8 cellular contexts compared by ENCODE assay signal in the genomic region with DNA sequence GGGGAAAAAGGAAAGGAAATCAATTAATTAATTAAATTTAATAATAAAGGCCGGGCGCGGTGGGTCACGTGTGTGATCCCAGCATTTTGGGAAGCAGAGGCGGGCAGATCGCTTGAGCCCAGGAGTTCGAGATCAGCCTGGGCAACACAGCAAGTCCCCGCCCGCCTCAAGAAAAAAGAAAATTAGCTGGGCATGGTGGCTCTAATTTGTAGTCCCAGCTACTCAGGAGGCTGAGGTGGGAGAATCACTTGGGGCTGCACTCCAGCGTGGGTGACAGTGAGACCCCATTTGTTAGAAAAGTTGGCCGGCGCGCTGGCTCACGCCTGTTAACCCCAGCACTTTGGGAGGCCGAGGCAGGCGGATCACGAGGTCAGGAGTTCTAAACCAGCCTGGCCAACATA. TPM values are rescaled to one million over a fixed set of nuclear protein-coding genes. Genes with fewer than 3 reads are reported as not detected.
DNase-seq lines count a peak whose midpoint lies in the region; ATAC-seq and TF ChIP-seq lines count a peak whose summit lies in the region.

No MANE protein-coding gene starts in this region.

- H3K9me3 Mint-ChIP-seq in progenitor cell of endocrine pancreas (ENCODE audit: low read depth) = no peaks in the 10 kb centered on the region

- peaks cover 17% of the 10 kb centered on the region for H3K4me1 Mint-ChIP-seq in progenitor cell of endocrine pancreas (ENCODE audit: low read depth)

- no peaks in the 10 kb centered on the region for H3K27me3 Mint-ChIP-seq in progenitor cell of endocrine pancreas

- H3K27ac ChIP-seq in DND-41 (ENCODE audit: low read length) (peak overlapping the region; percentile 87), VCaP (peak overlapping the region; percentile 70), foreskin keratinocyte (peak overlapping the region; percentile 63)

- H3K4me2 ChIP-seq in DND-41 (ENCODE audit: insufficient read depth, low read length) = peak overlapping the region; percentile 97

- peaks cover 5% of the 10 kb centered on the region for H3K36me3 Mint-ChIP-seq in progenitor cell of endocrine pancreas (ENCODE audit: insufficient read depth)

- H3K4me3 ChIP-seq in DND-41 (ENCODE audit: low read depth in 1 of 2, low read length in 2 of 2) = peak overlapping the region; percentile 57 to 71; a peak in 3 of 4 replicates

- DNase-seq in DND-41 = peak; percentile 4
- DNase-seq in foreskin keratinocyte = no peak
- DNase-seq in progenitor cell of endocrine pancreas (ENCODE audit: low spot score, unreplicated experiment) = peak; percentile 3
- no peak for DNase-seq in NOMO-1 treated with DMSO at 0.1 percent for 48 hours (lab: John Stamatoyannopoulos, UW; ENCODE audit: unreplicated experiment)
- DNase-seq in HPDE6-E6E7 (ENCODE audit: extremely low spot score) = no peak
- DNase-seq in stimulated activated CD4-positive, alpha-beta T cell treated with anti-CD3 and anti-CD28 coated beads, Interleukin-4, amount 100 ng/mL, for 1 hour = no peak

- H3K9ac ChIP-seq in DND-41 (ENCODE audit: low read depth, low read length) = peak overlapping the region; percentile 77

- peak overlapping the region; percentile 93 for H3K4me3 Mint-ChIP-seq in progenitor cell of endocrine pancreas (ENCODE audit: low read depth)

- H3K4me1 ChIP-seq in DND-41 (ENCODE audit: insufficient read depth, low read length) (peaks cover 52% of the 10 kb centered on the region), foreskin keratinocyte (no peaks in the 10 kb centered on the region)

- peak overlapping the region; percentile 93 for H3K27ac Mint-ChIP-seq in progenitor cell of endocrine pancreas

- TF ChIP-seq CTCF in DND-41 (IDR thresholded peaks at IDR 0.05; ENCODE audit: borderline replicate concordance, extremely low read depth, low read length, poor library complexity, severe bottlenecking) (no peak), VCaP (conservative IDR thresholded peaks at IDR 0.05) (no peak), foreskin keratinocyte (conservative IDR thresholded peaks at IDR 0.05) (no peak), progenitor cell of endocrine pancreas (IDR thresholded peaks at IDR 0.05; ENCODE audit: unreplicated experiment) (no peak)

- H4K20me1 ChIP-seq in DND-41 (ENCODE audit: insufficient read depth, low read length) = peaks cover 5% of the 10 kb centered on the region

- ATAC-seq in DND-41 (ENCODE audit: insufficient read depth, low read depth) = no peak
- no peak for ATAC-seq in foreskin keratinocyte
- no peak for ATAC-seq in GM19463 (IDR thresholded peaks at IDR 0.05; ENCODE audit: unreplicated experiment)

- peak overlapping the region; percentile 77; the same call in 1 of the 2 replicates for H2AFZ ChIP-seq in DND-41 (ENCODE audit: low read depth, low read length)

- H3K27me3 ChIP-seq in DND-41 (ENCODE audit: insufficient read depth, low read length, poor library complexity) (no peaks in the 10 kb centered on the region), foreskin keratinocyte (no peaks in the 10 kb centered on the region)

- peaks cover 57% of the 10 kb centered on the region for H3K36me3 ChIP-seq in DND-41 (ENCODE audit: insufficient read depth, low read length)

- H3K79me2 ChIP-seq in DND-41 (ENCODE audit: insufficient read depth, low read length) = peaks cover 53% of the 10 kb centered on the region

- no peaks in the 10 kb centered on the region for H3K9me3 ChIP-seq in DND-41 (ENCODE audit: insufficient read depth, low read length, severe bottlenecking)

RNA-seq across cellular contexts. Expression of gene CD320, which starts 0.7 kb away (rescaled TPM):
- total RNA-seq in foreskin keratinocyte = 46.0 and 51.8 TPM in 2 replicates
- 70.5 and 73.9 TPM in 2 replicates for polyA plus RNA-seq in foreskin keratinocyte
- total RNA-seq in progenitor cell of endocrine pancreas = 59.7 and 63.1 TPM in 2 replicates

RNA-seq across cellular contexts. Expression of gene NDUFA7, which starts 12.3 kb away (rescaled TPM):
- total RNA-seq in foreskin keratinocyte = 101 and 110 TPM in 2 replicates
- polyA plus RNA-seq in foreskin keratinocyte = 177 and 193 TPM in 2 replicates
- total RNA-seq in progenitor cell of endocrine pancreas = 46.3 and 55.3 TPM in 2 replicates

RNA-seq across cellular contexts. Expression of gene RPS28, which starts 12.4 kb away (rescaled TPM):
- total RNA-seq in foreskin keratinocyte (761 and 816 TPM in 2 replicates), progenitor cell of endocrine pancreas (1,546 and 1,552 TPM in 2 replicates)
- 1,688 and 1,858 TPM in 2 replicates for polyA plus RNA-seq in foreskin keratinocyte

RNA-seq across cellular contexts. Expression of gene KANK3, which starts 34.2 kb away (rescaled TPM):
- total RNA-seq in foreskin keratinocyte (0.34 and 0.35 TPM in 2 replicates), progenitor cell of endocrine pancreas (0.36 and 0.91 TPM in 2 replicates)
- 0.41 and 0.48 TPM in 2 replicates for polyA plus RNA-seq in foreskin keratinocyte

RNA-seq across cellular contexts. Expression of gene ANGPTL4, which starts 55.1 kb away (rescaled TPM):
- 1.5 and 3.0 TPM in 2 replicates for total RNA-seq in foreskin keratinocyte
- polyA plus RNA-seq in foreskin keratinocyte = 2.3 and 3.7 TPM in 2 replicates
- 0.77 and 1.1 TPM in 2 replicates for total RNA-seq in progenitor cell of endocrine pancreas

Comparison
In these comparisons a context has a peak if more than half of its experiments do, and no peak if none do; other contexts are left out.
1. DNase-seq: peak in DND-41 (single experiment) and progenitor cell of endocrine pancreas (single experiment); none in foreskin keratinocyte (0 of 2), NOMO-1 treated with DMSO at 0.1 percent for 48 hours (single experiment), HPDE6-E6E7 (single experiment) and stimulated activated CD4-positive, alpha-beta T cell treated with anti-CD3 and anti-CD28 coated beads, Interleukin-4, amount 100 ng/mL, for 1 hour (single experiment).
2. Peak in every context shown above with its lines, with median percentiles within 50 percentile points of each other: H3K27ac ChIP-seq.